ENCODE assay signal across 1 cellular context in genomic region chr3:165529451-165529850, GRCh38.
TF ChIP-seq lines count a peak whose summit lies in the region.

No MANE protein-coding gene starts in this region.

TF ChIP-seq in GM12878, 131 proteins besides CTCF, POLR2A, EP300 and RAD21 (continued from another document):
- TF ChIP-seq ZNF592 (IDR thresholded peaks at IDR 0.05) (no peak), ZNF622 (IDR thresholded peaks at IDR 0.05) (no peak)
